ENCODE assay signal across 24 cellular contexts in genomic region chr6:63449714-63450113, GRCh38.
"Had no signal": no experiment of that assay in that cellular context is flagged by ENCODE, and none has a peak within 500 bp of the region (broad histone marks: within the 10 kb centered on the region; RNA-seq: fewer than 3 reads in every experiment).

No MANE protein-coding gene starts in this region.

- H3K27me3 ChIP-seq: SJSA1 had no signal

- H3K9ac ChIP-seq: KMS-11 had no signal

- H3K27me3 Mint-ChIP-seq: IgD-negative memory B cell had no signal

- H3K4me1 ChIP-seq: SJSA1 had no signal

- H3K9me3 ChIP-seq: SJSA1 had no signal

- ATAC-seq: K562 had no signal

- H3K9me3 Mint-ChIP-seq: IgD-negative memory B cell had no signal

- H3K4me3 ChIP-seq: K562, SJSA1, SK-N-MC had no signal

- H3K27ac Mint-ChIP-seq: IgD-negative memory B cell had no signal

- H3K36me3 ChIP-seq: SJSA1 had no signal

- H3K27ac ChIP-seq: HL-60, KMS-11, SJSA1, SK-N-MC had no signal

- FAIRE-seq: HTR-8/SVneo, K562, RCC 7860 had no signal

- H3K4me2 ChIP-seq: KMS-11 had no signal

- DNase-seq: Kasumi-1, NCI-H1092 treated with DMSO at 0.1 percent for 48 hours, NCI-H1436, NCI-H187, NCI-H2029, NCI-H2081 treated with DMSO at 0.1 percent for 48 hours, NCI-H2171, NCI-H226, NCI-H446, NCI-H510A, NCI-H524 treated with DMSO at 0.1 percent for 48 hours, NCI-H69, NCI-H774, Right ventricle myocardium superior, RPMI8226, SIG-M5 had no signal
